Comparison of ENCODE assay signal across 23 cellular contexts in genomic region chr12:67474934-67475620, GRCh38.
DNase-seq lines count a peak whose midpoint lies in the region; ATAC-seq and TF ChIP-seq lines count a peak whose summit lies in the region.
"Had no signal": no experiment of that assay in that cellular context is flagged by ENCODE, and none has a peak within 500 bp of the region (broad histone marks: within the 10 kb centered on the region; RNA-seq: fewer than 3 reads in every experiment).

No MANE protein-coding gene starts in this region.

- H3K9me3 ChIP-seq in GM23248 (ENCODE audit: low read depth) (no peaks in the 10 kb centered on the region), SJSA1 (replicated peaks) (no peaks in the 10 kb centered on the region)
- H3K9me3 ChIP-seq: BE2C, MG63 had no signal

- peaks cover 9% of the 10 kb centered on the region for H3K4me1 Mint-ChIP-seq in activated naive CD4-positive, alpha-beta T cell treated with anti-CD3 and anti-CD28 coated beads, Interleukin-2, amount 10 ng/mL, durations not matched to agents 7 days and 5 days
- peaks cover 32% of the 10 kb centered on the region for H3K4me1 Mint-ChIP-seq in GM23338

- no peak overlapping the region for H3K27ac Mint-ChIP-seq in activated naive CD4-positive, alpha-beta T cell treated with anti-CD3 and anti-CD28 coated beads, Interleukin-2, amount 10 ng/mL, durations not matched to agents 7 days and 5 days
- no peak overlapping the region for H3K27ac Mint-ChIP-seq in GM23338
- H3K27ac Mint-ChIP-seq: CD14-positive monocyte; CD8-positive, alpha-beta memory T cell had no signal

- H3K4me2 ChIP-seq in GM23248 (ENCODE audit: unreplicated experiment) (peak overlapping the region; percentile 34), GM23338 (no peak overlapping the region)

- H3K9ac ChIP-seq in GM23248, result no peak overlapping the region

- TF ChIP-seq CTCF in foreskin fibroblast (IDR thresholded peaks at IDR 0.05; ENCODE audit: low read depth, low read length) (no peak), GM23338 (conservative IDR thresholded peaks at IDR 0.05; ENCODE audit: low read depth in 2 of 2) (no peak)

- H2AFZ ChIP-seq in GM23248, result no peak overlapping the region
- H2AFZ ChIP-seq in GM23338, result no peak overlapping the region

- CTCF ChIA-PET in activated naive CD4-positive, alpha-beta T cell treated with anti-CD3 and anti-CD28 coated beads, Interleukin-2, amount 10 ng/mL, durations not matched to agents 7 days and 5 days (lab: Charles Lee), result no interaction called here

- H3K9me3 Mint-ChIP-seq in activated naive CD4-positive, alpha-beta T cell treated with anti-CD3 and anti-CD28 coated beads, Interleukin-2, amount 10 ng/mL, durations not matched to agents 7 days and 5 days, result no peaks in the 10 kb centered on the region
- H3K9me3 Mint-ChIP-seq in GM23338, result no peaks in the 10 kb centered on the region
- H3K9me3 Mint-ChIP-seq: CD14-positive monocyte; CD8-positive, alpha-beta memory T cell had no signal

- H3F3A ChIP-seq in GM23248 (ENCODE audit: insufficient read depth), result peaks cover 12% of the 10 kb centered on the region
- H3F3A ChIP-seq in GM23338 (replicated peaks; ENCODE audit: low read depth), result no peaks in the 10 kb centered on the region

- no peaks in the 10 kb centered on the region for H3K79me2 ChIP-seq in GM23248 (ENCODE audit: insufficient read depth)
- H3K79me2 ChIP-seq in GM23338 (replicated peaks; ENCODE audit: insufficient read depth), result no peaks in the 10 kb centered on the region

- H3K36me3 Mint-ChIP-seq in activated naive CD4-positive, alpha-beta T cell treated with anti-CD3 and anti-CD28 coated beads, Interleukin-2, amount 10 ng/mL, durations not matched to agents 7 days and 5 days, result no peaks in the 10 kb centered on the region
- no peaks in the 10 kb centered on the region for H3K36me3 Mint-ChIP-seq in GM23338 (ENCODE audit: low read depth)
- H3K36me3 Mint-ChIP-seq: CD14-positive monocyte; CD8-positive, alpha-beta memory T cell had no signal

- no peaks in the 10 kb centered on the region for H3K36me3 ChIP-seq in GM23248 (ENCODE audit: low read depth)
- H3K36me3 ChIP-seq in SJSA1, result no peaks in the 10 kb centered on the region
- no peaks in the 10 kb centered on the region for H3K36me3 ChIP-seq in GM23338 (ENCODE audit: insufficient read depth)
- H3K36me3 ChIP-seq: BE2C, MG63 had no signal

- H3K4me3 ChIP-seq in GM23248 (no peak overlapping the region), SJSA1 (no peak overlapping the region), foreskin fibroblast (ENCODE audit: low read depth in 1 of 2, low read length in 2 of 2) (no peak overlapping the region), GM23338 (no peak overlapping the region)
- H3K4me3 ChIP-seq: MG63 had no signal

- H4K20me1 ChIP-seq in GM23248 (ENCODE audit: insufficient read depth) (no peaks in the 10 kb centered on the region), GM23338 (replicated peaks; ENCODE audit: insufficient read depth) (no peaks in the 10 kb centered on the region)

- peaks cover 3% of the 10 kb centered on the region for H3K27me3 Mint-ChIP-seq in activated naive CD4-positive, alpha-beta T cell treated with anti-CD3 and anti-CD28 coated beads, Interleukin-2, amount 10 ng/mL, durations not matched to agents 7 days and 5 days
- H3K27me3 Mint-ChIP-seq in GM23338 (ENCODE audit: insufficient read depth, low read depth, poor library complexity), result no peaks in the 10 kb centered on the region
- H3K27me3 Mint-ChIP-seq: CD8-positive, alpha-beta memory T cell had no signal

- H3K9me2 ChIP-seq in GM23248 (ENCODE audit: insufficient read depth) (no peaks in the 10 kb centered on the region), GM23338 (ENCODE audit: insufficient read depth) (0 out of 2 replicates have a peak, but pooled peaks cover 5% of the 10 kb centered on the region)

- H3K4me3 Mint-ChIP-seq in activated naive CD4-positive, alpha-beta T cell treated with anti-CD3 and anti-CD28 coated beads, Interleukin-2, amount 10 ng/mL, durations not matched to agents 7 days and 5 days, result no peak overlapping the region
- no peak overlapping the region for H3K4me3 Mint-ChIP-seq in GM23338
- H3K4me3 Mint-ChIP-seq: CD14-positive monocyte; CD8-positive, alpha-beta memory T cell had no signal

- DNase-seq in GM23248 (peak; percentile 56), SJSA1 (ENCODE audit: low read depth in 1 of 2, low spot score in 2 of 2) (peak in 1 of 2 experiments; percentile 49), foreskin fibroblast (peak; percentile 6 to 7), LoVo (ENCODE audit: low spot score) (no peak), GM23338 (ENCODE audit: low spot score) (no peak)
- DNase-seq in activated naive CD4-positive, alpha-beta T cell treated with anti-CD3 and anti-CD28 coated beads, Interleukin-2, amount 10 ng/mL, durations not matched to agents 7 days and 5 days, result no peak
- DNase-seq: BE2C; Calu3; CD8-positive, alpha-beta memory T cell; DMS79 treated with DMSO at 0.1 percent for 48 hours; H7; Karpas-422; NCI-H2029; NCI-H446 treated with DMSO at 0.1 percent for 48 hours; NCI-H526; NCI-H82; NK-92 treated with Interleukin-12 subunit alpha and Interleukin-12 subunit beta, amount 100 ng/mL, for 24 hours; PC-3 had no signal

- H3K27ac ChIP-seq in GM23248 (peak overlapping the region; percentile 19; the same call in 1 of the 2 replicates), SJSA1 (peak overlapping the region; percentile 91), GM23338 (ENCODE audit: low read depth) (no peak overlapping the region)
- H3K27ac ChIP-seq: HL-60 had no signal

- peaks cover 17% of the 10 kb centered on the region for H3K4me1 ChIP-seq in GM23248 (ENCODE audit: insufficient read depth)
- peaks cover 63% of the 10 kb centered on the region for H3K4me1 ChIP-seq in SJSA1 (replicated peaks)
- peaks cover 21% of the 10 kb centered on the region; the same call in 1 of the 2 replicates for H3K4me1 ChIP-seq in GM23338 (ENCODE audit: insufficient read depth)
- H3K4me1 ChIP-seq: BE2C had no signal

- WGBS in GM23248 (ENCODE audit: low coverage in 1 of 2, low lambda C conversion rate in 2 of 2, missing lambda C conversion rate in 2 of 2), 2 experiments, result 70 to 71% methylated on average over 3 of the region's 3 CpGs

- H3K27me3 ChIP-seq in GM23248 (replicated peaks; ENCODE audit: insufficient read depth) (no peaks in the 10 kb centered on the region), SJSA1 (replicated peaks) (no peaks in the 10 kb centered on the region), GM23338 (ENCODE audit: insufficient read depth) (no peaks in the 10 kb centered on the region)
- H3K27me3 ChIP-seq: BE2C, MG63 had no signal

- in situ Hi-C loops in GM23248 (cut with MboI), result no loop called here

- ATAC-seq in GM21423 (IDR thresholded peaks at IDR 0.05; ENCODE audit: unreplicated experiment), result no peak
- ATAC-seq in GM23338, result no peak
- ATAC-seq: PC-3, SK-N-SH treated with all-trans-retinoic acid at 6 μM for 48 hours had no signal

TF ChIP-seq in GM23338, 12 proteins besides CTCF, POLR2A, EP300 and RAD21 (continues in another document):
- TF ChIP-seq EZH2phosphoT487 (IDR thresholded peaks at IDR 0.05; ENCODE audit: unreplicated experiment), result no peak
- TF ChIP-seq CREB1 (CRISPR knock-in tag; IDR thresholded peaks at IDR 0.05; ENCODE audit: low read depth), result no peak
- no peak for TF ChIP-seq REST (IDR thresholded peaks at IDR 0.05; ENCODE audit: unreplicated experiment)
- TF ChIP-seq STAT1 (IDR thresholded peaks at IDR 0.05; ENCODE audit: unreplicated experiment), result no peak

Comparison
In these comparisons a context has a peak if more than half of its experiments do, and no peak if none do; other contexts are left out.
1. DNase-seq: peak in GM23248 (single experiment) and foreskin fibroblast (2 of 2); none in activated naive CD4-positive, alpha-beta T cell treated with anti-CD3 and anti-CD28 coated beads, Interleukin-2, amount 10 ng/mL, durations not matched to agents 7 days and 5 days (single experiment), LoVo (single experiment) and GM23338 (single experiment).